ENCODE assay signal across 12 cellular contexts in the genomic region with DNA sequence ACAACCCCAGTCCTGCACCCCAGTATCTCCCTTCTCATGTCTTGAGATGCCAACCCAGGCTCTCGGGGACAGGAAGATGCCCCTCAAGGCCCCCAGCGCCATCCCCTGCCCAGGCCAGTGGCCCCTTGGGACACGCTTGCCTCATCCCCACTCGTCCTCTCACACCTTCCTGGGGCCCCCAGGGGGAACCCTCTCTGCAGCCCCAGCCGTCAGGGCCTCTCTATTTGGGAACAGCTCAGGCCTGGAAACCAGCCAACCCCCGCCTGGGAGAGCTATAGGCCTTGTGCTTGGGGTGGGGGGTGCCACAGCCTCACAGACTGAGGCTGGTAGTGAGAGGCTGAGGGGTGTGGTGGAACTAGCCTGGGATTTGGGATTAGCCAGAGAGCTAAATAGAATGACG.
"Had no signal": no experiment of that assay in that cellular context is flagged by ENCODE, and none has a peak within 500 bp of the region (broad histone marks: within the 10 kb centered on the region; RNA-seq: fewer than 3 reads in every experiment).

No MANE protein-coding gene starts in this region.

- H3K9me3 ChIP-seq: ascending aorta, heart left ventricle, psoas muscle, suprapubic skin, upper lobe of left lung had no signal

- H3K36me3 ChIP-seq: ascending aorta, heart left ventricle, suprapubic skin, upper lobe of left lung had no signal

- H3K27ac ChIP-seq: ascending aorta, heart left ventricle, psoas muscle, suprapubic skin, upper lobe of left lung had no signal

- H3K4me3 ChIP-seq: ascending aorta, heart left ventricle, psoas muscle, suprapubic skin, upper lobe of left lung had no signal

- H3K4me1 ChIP-seq: ascending aorta, psoas muscle, suprapubic skin had no signal

- DNase-seq: activated CD4-positive, CD25-positive, alpha-beta regulatory T cell treated with anti-CD3 and anti-CD28 coated beads, Interleukin-2, amount 50 U/mL, for 72 hours; activated naive CD4-positive, alpha-beta T cell treated with Interleukin-2 at 50 U/mL for 16 hours; activated naive CD8-positive, alpha-beta T cell treated with anti-CD3 and anti-CD28 coated beads, Interleukin-2, amount 50 U/mL, for 24 hours; endodermal cell; heart left ventricle; islet precursor cell; midbrain; psoas muscle; stimulated activated naive CD8-positive, alpha-beta T cell treated with anti-CD3 and anti-CD28 coated beads, Interleukin-15, Interleukin-2, amounts not matched to agents 100 U/mL and 50 U/mL, for 24 hours had no signal

- H3K27me3 ChIP-seq: ascending aorta, heart left ventricle had no signal
